ENCODE assay signal across 1 cellular context in the genomic region with DNA sequence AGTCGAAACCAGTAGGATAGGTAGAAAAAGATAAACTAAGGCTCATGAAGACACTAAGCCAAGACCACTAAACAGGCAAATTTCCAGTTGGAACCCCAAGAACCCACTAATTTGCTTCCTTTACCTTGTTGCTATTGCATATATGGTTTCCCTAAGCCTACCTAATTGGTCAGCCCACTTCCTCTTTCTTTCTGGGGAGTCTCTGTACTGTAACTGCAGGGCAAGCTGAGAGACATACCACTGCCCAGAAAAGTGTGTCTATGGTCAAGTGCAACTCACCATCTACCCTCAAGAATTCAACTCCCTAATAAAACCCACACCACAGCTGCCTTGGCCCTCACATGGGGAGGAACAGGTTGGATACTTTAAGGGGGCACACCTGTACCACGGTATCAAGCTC.
TF ChIP-seq lines count a peak whose summit lies in the region.

No MANE protein-coding gene starts in this region.

TF ChIP-seq in GM12878, 131 proteins besides CTCF, POLR2A, EP300 and RAD21 (continued from another document):
- TF ChIP-seq, protein P1, sequence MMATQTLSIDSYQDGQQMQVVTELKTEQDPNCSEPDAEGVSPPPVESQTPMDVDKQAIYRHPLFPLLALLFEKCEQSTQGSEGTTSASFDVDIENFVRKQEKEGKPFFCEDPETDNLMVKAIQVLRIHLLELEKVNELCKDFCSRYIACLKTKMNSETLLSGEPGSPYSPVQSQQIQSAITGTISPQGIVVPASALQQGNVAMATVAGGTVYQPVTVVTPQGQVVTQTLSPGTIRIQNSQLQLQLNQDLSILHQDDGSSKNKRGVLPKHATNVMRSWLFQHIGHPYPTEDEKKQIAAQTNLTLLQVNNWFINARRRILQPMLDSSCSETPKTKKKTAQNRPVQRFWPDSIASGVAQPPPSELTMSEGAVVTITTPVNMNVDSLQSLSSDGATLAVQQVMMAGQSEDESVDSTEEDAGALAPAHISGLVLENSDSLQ (IDR thresholded peaks at IDR 0.05): peak; percentile 82
- TF ChIP-seq RUNX3 (IDR thresholded peaks at IDR 0.05; ENCODE audit: low read length): 0 out of 2 replicates have a peak, but pooled peaks have one; percentile 14
